Comparison of ENCODE assay signal across 23 cellular contexts in genomic region chr9:6975198-6975597, GRCh38.
"Had no signal": no experiment of that assay in that cellular context is flagged by ENCODE, and none has a peak within 500 bp of the region (broad histone marks: within the 10 kb centered on the region; RNA-seq: fewer than 3 reads in every experiment).

No MANE protein-coding gene starts in this region.

- H3K4me1 ChIP-seq: gastroesophageal sphincter, heart left ventricle, sigmoid colon, upper lobe of left lung had no signal

- H3K4me2 ChIP-seq: SK-N-SH had no signal

- H3K27me3 Mint-ChIP-seq: activated CD4-positive, alpha-beta T cell treated with anti-CD3 and anti-CD28 coated beads, Interleukin-2, amount 10 ng/mL, durations not matched to agents 24 days and 14 days; activated CD8-positive, alpha-beta T cell treated with anti-CD3 and anti-CD28 coated beads for 36 hours; effector memory CD8-positive, alpha-beta T cell; naive thymus-derived CD4-positive, alpha-beta T cell; T-cell had no signal

- H3K27ac ChIP-seq: cardiac muscle cell, epithelial cell of prostate, gastroesophageal sphincter, heart left ventricle, ovary, sigmoid colon, thoracic aorta, upper lobe of left lung had no signal

- DNase-seq: activated CD4-positive, alpha-beta T cell treated with anti-CD3 and anti-CD28 coated beads, Interleukin-2, amount 10 ng/mL, durations not matched to agents 24 days and 14 days; activated CD8-positive, alpha-beta T cell treated with anti-CD3 and anti-CD28 coated beads for 36 hours; activated effector memory CD4-positive, alpha-beta T cell treated with Interleukin-2 at 50 U/mL for 16 hours; activated naive CD4-positive, alpha-beta T cell treated with anti-CD3 and anti-CD28 coated beads, Interleukin-2, amount 50 U/mL, for 16 hours; activated T-cell treated with anti-CD3 and anti-CD28 coated beads, Interleukin-2, amount 50 U/mL, for 1 hour; amygdala; effector memory CD8-positive, alpha-beta T cell; heart left ventricle; kidney glomerular epithelial cell; left ventricle myocardium superior; naive thymus-derived CD4-positive, alpha-beta T cell; ovary; sigmoid colon; SK-N-SH; stimulated activated CD4-positive, alpha-beta T cell treated with anti-CD3 and anti-CD28 coated beads, Interleukin-4, amount 100 ng/mL, for 24 hours; T-cell; T-helper 9 cell; upper lobe of left lung had no signal

- H3K27me3 ChIP-seq: cardiac muscle cell, gastroesophageal sphincter, heart left ventricle, ovary, sigmoid colon, upper lobe of left lung had no signal

- ATAC-seq: activated CD8-positive, alpha-beta T cell treated with anti-CD3 and anti-CD28 coated beads for 36 hours; effector memory CD8-positive, alpha-beta T cell; gastroesophageal sphincter; heart left ventricle; left ventricle myocardium superior; naive thymus-derived CD4-positive, alpha-beta T cell; stimulated activated effector memory CD8-positive, alpha-beta T cell treated with anti-CD3 and anti-CD28 coated beads, Interleukin-12 subunit alpha, Interleukin-12 subunit beta, amount 100 ng/mL, for 72 hours; T-cell had no signal

- H3K36me3 Mint-ChIP-seq: stimulated activated effector memory CD8-positive, alpha-beta T cell treated with anti-CD3 and anti-CD28 coated beads, Interleukin-12 subunit alpha, Interleukin-12 subunit beta, amount 100 ng/mL, for 72 hours had no signal

- H3K27ac Mint-ChIP-seq: activated CD4-positive, alpha-beta T cell treated with anti-CD3 and anti-CD28 coated beads, Interleukin-2, amount 10 ng/mL, durations not matched to agents 24 days and 14 days; activated CD8-positive, alpha-beta T cell treated with anti-CD3 and anti-CD28 coated beads for 36 hours; effector memory CD8-positive, alpha-beta T cell; stimulated activated effector memory CD8-positive, alpha-beta T cell treated with anti-CD3 and anti-CD28 coated beads, Interleukin-12 subunit alpha, Interleukin-12 subunit beta, amount 100 ng/mL, for 72 hours; T-cell had no signal

- H3K4me3 Mint-ChIP-seq: activated CD4-positive, alpha-beta T cell treated with anti-CD3 and anti-CD28 coated beads, Interleukin-2, amount 10 ng/mL, durations not matched to agents 24 days and 14 days; activated CD8-positive, alpha-beta T cell treated with anti-CD3 and anti-CD28 coated beads for 36 hours; effector memory CD8-positive, alpha-beta T cell; naive thymus-derived CD4-positive, alpha-beta T cell; stimulated activated effector memory CD8-positive, alpha-beta T cell treated with anti-CD3 and anti-CD28 coated beads, Interleukin-12 subunit alpha, Interleukin-12 subunit beta, amount 100 ng/mL, for 72 hours; T-cell had no signal

- H3K9me3 ChIP-seq: gastroesophageal sphincter, heart left ventricle, ovary, sigmoid colon, SK-N-SH, thoracic aorta, upper lobe of left lung had no signal

- H3K9me3 Mint-ChIP-seq: activated CD4-positive, alpha-beta T cell treated with anti-CD3 and anti-CD28 coated beads, Interleukin-2, amount 10 ng/mL, durations not matched to agents 24 days and 14 days; activated CD8-positive, alpha-beta T cell treated with anti-CD3 and anti-CD28 coated beads for 36 hours; effector memory CD8-positive, alpha-beta T cell; naive thymus-derived CD4-positive, alpha-beta T cell; stimulated activated effector memory CD8-positive, alpha-beta T cell treated with anti-CD3 and anti-CD28 coated beads, Interleukin-12 subunit alpha, Interleukin-12 subunit beta, amount 100 ng/mL, for 72 hours; T-cell had no signal

- H3K36me3 ChIP-seq: cardiac muscle cell, gastroesophageal sphincter, ovary, sigmoid colon, thoracic aorta, upper lobe of left lung had no signal

- H3K4me3 ChIP-seq: cardiac muscle cell, gastroesophageal sphincter, heart left ventricle, ovary, sigmoid colon, thoracic aorta, upper lobe of left lung had no signal

- H3K9ac ChIP-seq: SK-N-SH had no signal
